Comparison of ENCODE assay signal across 1 cellular context in genomic region chr7:44117801-44118429, GRCh38.
TF ChIP-seq lines count a peak whose summit lies in the region.

No MANE protein-coding gene starts in this region.

TF ChIP-seq in K562, 482 proteins besides CTCF, POLR2A, EP300 and RAD21:
- TF ChIP-seq SETDB1 (IDR thresholded peaks at IDR 0.05; ENCODE audit: low read length) (no peak), RBFOX2 (IDR thresholded peaks at IDR 0.05; ENCODE audit: low read depth, low read length) (peak; percentile 47), POLR2G (IDR thresholded peaks at IDR 0.05; ENCODE audit: low read depth, low read length) (0 out of 2 replicates have a peak, but pooled peaks have one; percentile 33), BACH1 (tag; IDR thresholded peaks at IDR 0.05) (no peak)
